ENCODE assay signal across 34 cellular contexts in the genomic region with DNA sequence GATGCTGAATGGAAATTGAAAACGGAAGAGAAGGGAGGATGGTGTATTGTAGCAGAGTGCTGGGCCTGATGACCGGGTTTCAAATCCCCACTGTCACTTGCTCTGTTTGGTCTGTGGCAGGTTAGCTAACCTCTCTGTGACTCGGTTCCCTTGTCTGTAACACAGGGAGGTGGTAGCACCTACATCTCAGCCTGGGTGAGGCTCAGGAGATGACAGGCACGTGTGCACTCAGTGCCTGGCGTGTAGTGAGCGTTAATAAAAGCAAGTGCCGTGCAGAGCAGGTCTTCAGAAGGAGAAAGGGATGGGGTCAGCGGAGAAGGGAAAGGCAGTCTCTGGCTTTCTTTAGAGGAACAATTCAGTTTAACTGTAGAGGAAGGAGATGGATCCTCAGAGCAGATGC.
"Had no signal": no experiment of that assay in that cellular context is flagged by ENCODE, and none has a peak within 500 bp of the region (broad histone marks: within the 10 kb centered on the region; RNA-seq: fewer than 3 reads in every experiment).

No MANE protein-coding gene starts in this region.

- H3K4me1 ChIP-seq: adrenal gland, body of pancreas, breast epithelium had no signal

- DNase-seq: activated B cell treated with CpG ODN at 0.5 μM for 24 hours; activated CD4-positive, alpha-beta memory T cell treated with anti-CD3 and anti-CD28 coated beads for 36 hours; activated CD4-positive, alpha-beta T cell treated with anti-CD3 and anti-CD28 coated beads for 48 hours; activated CD4-positive, alpha-beta T cell treated with anti-CD3 and anti-CD28 coated beads, Interleukin-2, amount 50 U/mL, for 1 hour; activated CD4-positive, alpha-beta T cell treated with anti-CD3 and anti-CD28 coated beads, Interleukin-2, amount 50 U/mL, for 4 hours; activated CD4-positive, CD25-positive, alpha-beta regulatory T cell treated with anti-CD3 and anti-CD28 coated beads, Interleukin-2, amount 50 U/mL, for 72 hours; activated CD8-positive, alpha-beta memory T cell treated with anti-CD3 and anti-CD28 coated beads, Interleukin-2, amount 50 U/mL, for 4 hours; activated CD8-positive, alpha-beta T cell treated with anti-CD3 and anti-CD28 coated beads for 36 hours; activated effector memory CD4-positive, alpha-beta T cell treated with anti-CD3 and anti-CD28 coated beads, Interleukin-2, amount 50 U/mL, for 16 hours; activated gamma-delta T cell treated with Interleukin-2 at 50 U/mL for 16 hours; activated naive CD4-positive, alpha-beta T cell; activated naive CD4-positive, alpha-beta T cell treated with anti-CD3 and anti-CD28 coated beads for 36 hours; activated naive CD4-positive, alpha-beta T cell treated with anti-CD3 and anti-CD28 coated beads, Interleukin-2, amount 50 U/mL, for 16 hours; activated naive CD8-positive, alpha-beta T cell treated with anti-CD3 and anti-CD28 coated beads for 36 hours; activated T-cell treated with anti-CD3 and anti-CD28 coated beads for 4 hours; activated T-cell treated with anti-CD3 and anti-CD28 coated beads, Interleukin-2, amount 50 U/mL, for 1 hour; activated T-cell treated with anti-CD3 and anti-CD28 coated beads, Interleukin-2, amount 50 U/mL, for 4 hours; activated T-cell treated with anti-CD3 and anti-CD28 coated beads, Interleukin-2, amount 50 U/mL, for 72 hours; adrenal gland; amniotic stem cell; aorta; body of pancreas; brain microvascular endothelial cell; central memory CD4-positive, alpha-beta T cell; T-helper 1 cell; T-helper 2 cell; T-helper 9 cell had no signal

- H3K4me3 ChIP-seq: adrenal gland, body of pancreas, breast epithelium had no signal

- H3K27me3 ChIP-seq: adrenal gland, brain microvascular endothelial cell, breast epithelium had no signal

- H3K4me3 Mint-ChIP-seq: activated B cell treated with CpG ODN at 0.5 μM for 24 hours; activated CD4-positive, alpha-beta memory T cell treated with anti-CD3 and anti-CD28 coated beads for 36 hours; activated CD8-positive, alpha-beta T cell treated with anti-CD3 and anti-CD28 coated beads for 36 hours; activated naive CD4-positive, alpha-beta T cell treated with anti-CD3 and anti-CD28 coated beads for 36 hours; activated naive CD8-positive, alpha-beta T cell treated with anti-CD3 and anti-CD28 coated beads for 36 hours; activated T-cell treated with anti-CD3 and anti-CD28 coated beads, Interleukin-2, amount 50 U/mL, for 4 hours; activated T-cell treated with anti-CD3 and anti-CD28 coated beads, Interleukin-2, amount 50 U/mL, for 72 hours; activated T-helper 1 cell treated with anti-CD3 and anti-CD28 coated beads, Interleukin-12 subunit alpha, Interleukin-12 subunit beta, Interleukin-2, Interleukin-4 antibody, amounts not matched to agents 30 ng/mL and 10 ng/mL and 1 ng/mL, durations not matched to agents 14 hours and 24 hours and 36 hours; activated T-helper 17 cell treated with anti-CD3 and anti-CD28 coated beads, Interleukin-2, amount 50 U/mL, for 72 hours; T-helper 1 cell treated with Interleukin-12 subunit alpha and Interleukin-12 subunit beta and Interleukin-4 antibody, amounts not matched to agents 30 μg/mL and 1 μg/mL, for 36 hours; T-helper 2 cell treated with Interferon-gamma antibody and Interleukin-4, amounts not matched to agents 5 μg/mL and 100 μg/mL, for 36 hours had no signal

- H3K9me3 ChIP-seq: adrenal gland, body of pancreas, breast epithelium had no signal

- H3K9me3 Mint-ChIP-seq: activated B cell treated with CpG ODN at 0.5 μM for 24 hours; activated CD4-positive, alpha-beta memory T cell treated with anti-CD3 and anti-CD28 coated beads for 36 hours; activated naive CD4-positive, alpha-beta T cell treated with anti-CD3 and anti-CD28 coated beads for 36 hours; activated naive CD8-positive, alpha-beta T cell treated with anti-CD3 and anti-CD28 coated beads for 36 hours; activated T-cell treated with anti-CD3 and anti-CD28 coated beads, Interleukin-2, amount 50 U/mL, for 4 hours; activated T-cell treated with anti-CD3 and anti-CD28 coated beads, Interleukin-2, amount 50 U/mL, for 72 hours; activated T-helper 1 cell treated with anti-CD3 and anti-CD28 coated beads, Interleukin-12 subunit alpha, Interleukin-12 subunit beta, Interleukin-2, Interleukin-4 antibody, amounts not matched to agents 30 ng/mL and 10 ng/mL and 1 ng/mL, durations not matched to agents 14 hours and 24 hours and 36 hours; activated T-helper 17 cell treated with anti-CD3 and anti-CD28 coated beads, Interleukin-2, amount 50 U/mL, for 72 hours; T-helper 1 cell treated with Interleukin-12 subunit alpha and Interleukin-12 subunit beta and Interleukin-4 antibody, amounts not matched to agents 30 μg/mL and 1 μg/mL, for 36 hours; T-helper 2 cell treated with Interferon-gamma antibody and Interleukin-4, amounts not matched to agents 5 μg/mL and 100 μg/mL, for 36 hours had no signal

- H3K27ac Mint-ChIP-seq: activated B cell treated with CpG ODN at 0.5 μM for 24 hours; activated CD4-positive, alpha-beta memory T cell treated with anti-CD3 and anti-CD28 coated beads for 36 hours; activated CD8-positive, alpha-beta T cell treated with anti-CD3 and anti-CD28 coated beads for 36 hours; activated naive CD4-positive, alpha-beta T cell treated with anti-CD3 and anti-CD28 coated beads for 36 hours; activated naive CD4-positive, alpha-beta T cell treated with anti-CD3 and anti-CD28 coated beads, Interleukin-2, amount 50 U/mL, for 72 hours; activated naive CD8-positive, alpha-beta T cell treated with anti-CD3 and anti-CD28 coated beads for 36 hours; activated T-cell treated with anti-CD3 and anti-CD28 coated beads, Interleukin-2, amount 50 U/mL, for 72 hours; activated T-helper 1 cell treated with anti-CD3 and anti-CD28 coated beads, Interleukin-12 subunit alpha, Interleukin-12 subunit beta, Interleukin-2, Interleukin-4 antibody, amounts not matched to agents 30 ng/mL and 10 ng/mL and 1 ng/mL, durations not matched to agents 14 hours and 24 hours and 36 hours; activated T-helper 17 cell treated with anti-CD3 and anti-CD28 coated beads, Interleukin-2, amount 50 U/mL, for 72 hours; T-helper 1 cell treated with Interleukin-12 subunit alpha and Interleukin-12 subunit beta and Interleukin-4 antibody, amounts not matched to agents 30 μg/mL and 1 μg/mL, for 36 hours; T-helper 2 cell treated with Interferon-gamma antibody and Interleukin-4, amounts not matched to agents 5 μg/mL and 100 μg/mL, for 36 hours had no signal

- H3K36me3 ChIP-seq: adrenal gland, brain microvascular endothelial cell, breast epithelium had no signal

- H3K27me3 Mint-ChIP-seq: activated B cell treated with CpG ODN at 0.5 μM for 24 hours had no signal

- ATAC-seq: activated CD8-positive, alpha-beta T cell treated with anti-CD3 and anti-CD28 coated beads for 36 hours; activated naive CD4-positive, alpha-beta T cell treated with anti-CD3 and anti-CD28 coated beads, Interleukin-2, amount 50 U/mL, for 72 hours; activated T-cell treated with anti-CD3 and anti-CD28 coated beads, Interleukin-2, amount 50 U/mL, for 4 hours; activated T-cell treated with anti-CD3 and anti-CD28 coated beads, Interleukin-2, amount 50 U/mL, for 72 hours; activated T-helper 17 cell treated with anti-CD3 and anti-CD28 coated beads, Interleukin-2, amount 50 U/mL, for 72 hours; body of pancreas had no signal

- H3K4me1 Mint-ChIP-seq: activated B cell treated with CpG ODN at 0.5 μM for 24 hours; activated naive CD8-positive, alpha-beta T cell treated with anti-CD3 and anti-CD28 coated beads for 36 hours; activated T-helper 17 cell treated with anti-CD3 and anti-CD28 coated beads, Interleukin-2, amount 50 U/mL, for 72 hours had no signal

- H3K27ac ChIP-seq: adrenal gland, body of pancreas, brain microvascular endothelial cell, breast epithelium, VCaP had no signal

- H3K36me3 Mint-ChIP-seq: activated CD4-positive, alpha-beta memory T cell treated with anti-CD3 and anti-CD28 coated beads for 36 hours; activated naive CD4-positive, alpha-beta T cell treated with anti-CD3 and anti-CD28 coated beads, Interleukin-2, amount 50 U/mL, for 72 hours; activated naive CD8-positive, alpha-beta T cell treated with anti-CD3 and anti-CD28 coated beads for 36 hours had no signal
